Comparison of ENCODE assay signal across 8 cellular contexts in genomic region chr18:48667276-48668254, GRCh38.
DNase-seq lines count a peak whose midpoint lies in the region; ATAC-seq and TF ChIP-seq lines count a peak whose summit lies in the region.

No MANE protein-coding gene starts in this region.

- H3K36me3 ChIP-seq in neural cell (ENCODE audit: insufficient read depth, low read length) = peaks cover 21% of the 10 kb centered on the region
- H3K36me3 ChIP-seq in vagina = peaks cover 0 to 30% of the 10 kb centered on the region in 2 donors

- H3K4me3 ChIP-seq in GM12875 (ENCODE audit: low read depth, low read length) = no peak overlapping the region
- peak overlapping the region; percentile 18 for H3K4me3 ChIP-seq in neural cell (ENCODE audit: low read length)
- no peak overlapping the region for H3K4me3 ChIP-seq in vagina

- H3K36me3 Mint-ChIP-seq in activated naive CD8-positive, alpha-beta T cell treated with anti-CD3 and anti-CD28 coated beads, Interleukin-2, amount 50 U/mL, for 24 hours (ENCODE audit: low read depth) = peaks cover 8% of the 10 kb centered on the region

- H3K27ac ChIP-seq in neural cell (ENCODE audit: low read length) (peak overlapping the region; percentile 44), vagina (no peak overlapping the region)

- H3K27me3 ChIP-seq in neural cell (ENCODE audit: insufficient read depth, low read depth, low read length) = no peaks in the 10 kb centered on the region
- no peaks in the 10 kb centered on the region for H3K27me3 ChIP-seq in vagina

- no peaks in the 10 kb centered on the region for H3F3A ChIP-seq in neural cell (ENCODE audit: insufficient read depth, low read length, poor library complexity, severe bottlenecking)

- peak; percentile 28 for TF ChIP-seq EP300 in neural cell (conservative IDR thresholded peaks at IDR 0.05; ENCODE audit: poor library complexity, severe bottlenecking)

- H3K4me2 ChIP-seq in neural cell (ENCODE audit: low read length) = no peak overlapping the region

- peak overlapping the region; percentile 9 for H3K9ac ChIP-seq in neural cell (ENCODE audit: low read length)

- peaks cover 7% of the 10 kb centered on the region for H3K4me1 ChIP-seq in vagina

- peak; percentile 80 for TF ChIP-seq RAD21 in neural cell (conservative IDR thresholded peaks at IDR 0.05)

- TF ChIP-seq CTCF in GM12875 (IDR thresholded peaks at IDR 0.05; ENCODE audit: borderline replicate concordance, insufficient read depth, low read depth, low read length) (peak; percentile 24; the same call in 1 of the 2 replicates), neural cell (IDR thresholded peaks at IDR 0.05; ENCODE audit: poor library complexity, severe bottlenecking) (peak; percentile 75), vagina (IDR thresholded peaks at IDR 0.05) (no peak)

- H3K9me3 ChIP-seq in neural cell (ENCODE audit: low read length) (peaks cover 7% of the 10 kb centered on the region), vagina (no peaks in the 10 kb centered on the region)

- peaks cover 13% of the 10 kb centered on the region for H3K9me3 Mint-ChIP-seq in activated naive CD8-positive, alpha-beta T cell treated with anti-CD3 and anti-CD28 coated beads, Interleukin-2, amount 50 U/mL, for 24 hours

- H3K27me3 Mint-ChIP-seq in activated naive CD8-positive, alpha-beta T cell treated with anti-CD3 and anti-CD28 coated beads, Interleukin-2, amount 50 U/mL, for 24 hours = peaks cover 5% of the 10 kb centered on the region

- no peak overlapping the region for H2AFZ ChIP-seq in neural cell (ENCODE audit: low read depth, low read length)

- no peak for ATAC-seq in activated naive CD8-positive, alpha-beta T cell treated with anti-CD3 and anti-CD28 coated beads, Interleukin-2, amount 50 U/mL, for 24 hours
- ATAC-seq in GM21360 (IDR thresholded peaks at IDR 0.05; ENCODE audit: unreplicated experiment) = no peak

- no peak for TF ChIP-seq POLR2A in vagina (IDR thresholded peaks at IDR 0.05)

- DNase-seq in HT1080 (ENCODE audit: low read depth) = peak; percentile 51
- peak in 35 of 58 donors; percentile 11 to 74 (median 46) for DNase-seq in anterior cingulate cortex (lab: John Stamatoyannopoulos, UW)
- DNase-seq in activated naive CD8-positive, alpha-beta T cell treated with anti-CD3 and anti-CD28 coated beads, Interleukin-2, amount 50 U/mL, for 24 hours = no peak
- no peak for DNase-seq in vagina (ENCODE audit: extremely low spot score in 2 of 2)
- DNase-seq in activated naive CD4-positive, alpha-beta T cell treated with Interleukin-2 at 50 U/mL for 16 hours = no peak

- H3K9me2 ChIP-seq in neural cell (ENCODE audit: insufficient read depth, low read length) = no peaks in the 10 kb centered on the region

- no peaks in the 10 kb centered on the region for H3K79me2 ChIP-seq in neural cell (replicated peaks; ENCODE audit: insufficient read depth, low read length)

- no peak overlapping the region for H3K4me3 Mint-ChIP-seq in activated naive CD8-positive, alpha-beta T cell treated with anti-CD3 and anti-CD28 coated beads, Interleukin-2, amount 50 U/mL, for 24 hours

- intact Hi-C loops in vagina (cut with DNase I) = no loop called here

- no peaks in the 10 kb centered on the region for H4K20me1 ChIP-seq in neural cell (ENCODE audit: insufficient read depth)

- no peaks in the 10 kb centered on the region for H3K4me1 Mint-ChIP-seq in activated naive CD8-positive, alpha-beta T cell treated with anti-CD3 and anti-CD28 coated beads, Interleukin-2, amount 50 U/mL, for 24 hours

- no peak overlapping the region for H3K27ac Mint-ChIP-seq in activated naive CD8-positive, alpha-beta T cell treated with anti-CD3 and anti-CD28 coated beads, Interleukin-2, amount 50 U/mL, for 24 hours

TF ChIP-seq in neural cell, 6 proteins besides CTCF, POLR2A, EP300 and RAD21:
- TF ChIP-seq TAF1 (IDR thresholded peaks at IDR 0.05; ENCODE audit: low read depth) (no peak), MXI1 (conservative IDR thresholded peaks at IDR 0.05; ENCODE audit: poor library complexity, severe bottlenecking) (peak; percentile 59), POLR2AphosphoS5 (IDR thresholded peaks at IDR 0.05) (no peak), REST (IDR thresholded peaks at IDR 0.05; ENCODE audit: borderline replicate concordance) (peak; percentile 31), EZH2 (IDR thresholded peaks at IDR 0.05; ENCODE audit: borderline replicate concordance, insufficient read depth, low read length, poor library complexity, severe bottlenecking) (no peak), SMC3 (conservative IDR thresholded peaks at IDR 0.05; ENCODE audit: poor library complexity) (peak; percentile 81)

Comparison
In these comparisons a context has a peak if more than half of its experiments do, and no peak if none do; other contexts are left out.
1. CTCF ChIP-seq: peak in GM12875 (single experiment) and neural cell (single experiment); none in vagina (0 of 3).
2. DNase-seq: peak in HT1080 (single experiment) and anterior cingulate cortex (35 of 58); none in activated naive CD8-positive, alpha-beta T cell treated with anti-CD3 and anti-CD28 coated beads, Interleukin-2, amount 50 U/mL, for 24 hours (single experiment), vagina (0 of 2) and activated naive CD4-positive, alpha-beta T cell treated with Interleukin-2 at 50 U/mL for 16 hours (single experiment).